8 cellular contexts compared by ENCODE assay signal in the genomic region with DNA sequence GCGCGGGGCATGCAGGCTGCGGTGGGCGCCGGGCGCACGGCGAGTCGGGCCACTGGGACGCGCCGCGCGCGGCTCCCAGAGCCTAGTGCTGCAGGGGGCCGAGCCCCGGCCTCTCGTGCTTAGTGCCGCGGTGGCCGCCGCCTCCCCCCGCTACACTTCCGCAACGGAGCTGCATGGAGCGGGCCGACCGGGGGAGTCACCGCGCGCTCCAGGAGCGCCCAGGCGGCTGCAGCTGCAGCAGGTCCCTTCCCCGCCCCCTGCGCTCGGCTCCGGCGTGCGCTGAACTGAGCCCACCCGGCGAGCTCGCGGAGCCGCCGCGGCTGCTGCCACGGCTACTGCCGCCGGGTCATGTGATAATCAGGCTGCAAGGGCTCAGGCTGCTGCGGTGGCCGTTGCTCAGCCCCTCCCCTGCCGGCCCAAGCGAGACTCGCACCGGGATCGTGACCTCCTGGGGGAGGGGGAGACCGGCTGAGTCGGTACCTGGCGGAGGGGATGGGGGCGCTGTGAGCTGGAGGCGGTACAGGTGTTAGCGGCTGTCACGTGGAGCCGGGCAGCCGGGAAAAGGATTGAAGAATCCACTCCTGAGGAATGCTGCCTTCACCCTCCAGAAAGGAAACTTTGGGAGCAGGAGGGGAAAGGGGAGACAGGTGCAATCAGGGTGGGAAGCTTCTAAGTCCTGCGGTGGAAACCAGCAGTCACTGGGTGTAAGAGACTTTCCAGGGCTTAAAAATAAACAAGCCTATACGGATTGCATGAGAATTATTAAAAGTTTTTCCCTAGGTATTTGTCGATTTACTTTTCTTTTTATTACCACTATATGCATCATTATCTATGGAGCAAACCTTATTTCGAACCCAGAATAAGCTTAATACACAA. TPM values are rescaled to one million over a fixed set of nuclear protein-coding genes. Genes with fewer than 3 reads are reported as not detected.
A peak's percentile ranks its signal among the peaks of the same experiment; 100 is the strongest.
DNase-seq lines count a peak whose midpoint lies in the region; ATAC-seq and TF ChIP-seq lines count a peak whose summit lies in the region.

PPM1H (minus strand) TSS at position 352 of the 876 bp plus-strand sequence. CDS start 414 bp downstream, outside the sequence.

- no peaks in the 10 kb centered on the region for H3K36me3 Mint-ChIP-seq in neural crest cell (ENCODE audit: low read depth)

- peak; percentile 69 for TF ChIP-seq CTCF in neural crest cell (conservative IDR thresholded peaks at IDR 0.05)

- no peaks in the 10 kb centered on the region for H3K9me3 Mint-ChIP-seq in neural crest cell

- DNase-seq in DMS153 treated with DMSO at 0.1 percent for 48 hours (lab: John Stamatoyannopoulos, UW; ENCODE audit: unreplicated experiment) = peak; percentile 84
- DNase-seq in NCI-H69 (lab: John Stamatoyannopoulos, UW) = peak; percentile 97
- DNase-seq in activated naive CD4-positive, alpha-beta T cell treated with Interleukin-2 at 50 U/mL for 16 hours = peak; percentile 3
- DNase-seq in globus pallidus (ENCODE audit: low spot score) = peak; percentile 86
- peak; percentile 66 for DNase-seq in neural crest cell (ENCODE audit: low read depth, low spot score)
- DNase-seq in NCI-H1048 (lab: John Stamatoyannopoulos, UW) = no peak

- peak within 1 kb of the TSS; percentile 94 for H3K4me3 Mint-ChIP-seq in neural crest cell

- ATAC-seq in GM19463 (IDR thresholded peaks at IDR 0.05; ENCODE audit: unreplicated experiment) (peak; percentile 76), HG03520 (IDR thresholded peaks at IDR 0.05; ENCODE audit: unreplicated experiment) (peak; percentile 71)

- peaks cover 12% of the 10 kb centered on the region for H3K4me1 Mint-ChIP-seq in neural crest cell

- no peak within 1 kb of the TSS for H3K27ac Mint-ChIP-seq in neural crest cell (ENCODE audit: unreplicated experiment)

- H3K27me3 Mint-ChIP-seq in neural crest cell (ENCODE audit: low read depth) = peaks cover 56% of the 10 kb centered on the region

RNA-seq across cellular contexts. Expression of gene PPM1H, which starts in this region (rescaled TPM):
- 3.5 and 3.7 TPM in 2 replicates for total RNA-seq in neural crest cell
